1 cellular context compared by ENCODE assay signal in the genomic region with DNA sequence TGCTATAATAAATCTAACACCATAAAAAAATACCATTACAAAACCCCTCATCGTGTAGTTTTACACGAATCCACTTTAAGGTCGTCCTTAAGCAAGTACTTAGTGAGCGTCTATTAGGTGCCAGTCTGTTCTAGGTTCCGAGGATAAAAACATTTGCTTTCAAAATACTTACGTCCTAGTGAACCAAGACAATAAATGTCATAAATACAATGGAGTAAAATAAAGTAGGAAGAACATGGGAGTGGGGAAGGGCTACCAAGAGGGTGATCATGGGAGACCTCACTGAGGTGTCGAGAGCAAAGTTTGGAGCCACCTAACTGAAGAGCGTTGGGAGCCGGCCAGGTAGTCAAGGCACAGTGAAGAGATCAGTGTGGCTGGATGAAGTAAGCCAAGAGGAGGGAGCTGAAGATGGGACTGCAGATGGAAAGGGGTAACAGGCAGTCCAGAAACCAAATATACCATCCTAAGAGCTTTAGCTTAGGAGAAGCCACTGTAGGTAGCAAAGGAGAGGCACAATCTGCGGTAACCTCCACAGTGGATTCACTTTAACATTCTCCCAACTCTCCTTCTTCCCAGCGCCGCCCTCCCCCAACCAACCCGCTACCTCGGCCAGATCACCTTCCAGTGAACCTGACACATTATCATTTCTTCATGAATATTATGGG.
A peak's percentile ranks its signal among the peaks of the same experiment; 100 is the strongest.
TF ChIP-seq lines count a peak whose summit lies in the region.

No MANE protein-coding gene starts in this region.

TF ChIP-seq in HepG2, 621 proteins besides CTCF, POLR2A, EP300 and RAD21:
- TF ChIP-seq ZNF343 (CRISPR knock-in tag; IDR thresholded peaks at IDR 0.05) (0 out of 2 replicates have a peak, but pooled peaks have one; percentile 26), ESRRA (CRISPR knock-in tag; IDR thresholded peaks at IDR 0.05; ENCODE audit: low read depth) (0 out of 2 replicates have a peak, but pooled peaks have one; percentile 11), ZNF775 (CRISPR knock-in tag; IDR thresholded peaks at IDR 0.05; ENCODE audit: borderline replicate concordance) (peak; percentile 17; the same call in 1 of the 2 replicates), TCF12 (IDR thresholded peaks at IDR 0.05) (no peak), TCF12 (CRISPR knock-in tag; IDR thresholded peaks at IDR 0.05) (0 out of 2 replicates have a peak, but pooled peaks have one; percentile 33), KDM2A (CRISPR knock-in tag; IDR thresholded peaks at IDR 0.05; ENCODE audit: borderline replicate concordance, low read depth) (no peak), ZNF207 (IDR thresholded peaks at IDR 0.05; ENCODE audit: borderline replicate concordance) (no peak), ZNF333 (CRISPR knock-in tag; IDR thresholded peaks at IDR 0.05; ENCODE audit: borderline replicate concordance) (peak; percentile 85; the same call in 1 of the 2 replicates), ZNF776 (CRISPR knock-in tag; IDR thresholded peaks at IDR 0.05) (0 out of 2 replicates have a peak, but pooled peaks have one; percentile 48), ZNF235 (CRISPR knock-in tag; IDR thresholded peaks at IDR 0.05; ENCODE audit: borderline replicate concordance) (peak; percentile 91; the same call in 1 of the 2 replicates), AHR (CRISPR knock-in tag; IDR thresholded peaks at IDR 0.05) (no peak)
- TF ChIP-seq, protein P1, sequence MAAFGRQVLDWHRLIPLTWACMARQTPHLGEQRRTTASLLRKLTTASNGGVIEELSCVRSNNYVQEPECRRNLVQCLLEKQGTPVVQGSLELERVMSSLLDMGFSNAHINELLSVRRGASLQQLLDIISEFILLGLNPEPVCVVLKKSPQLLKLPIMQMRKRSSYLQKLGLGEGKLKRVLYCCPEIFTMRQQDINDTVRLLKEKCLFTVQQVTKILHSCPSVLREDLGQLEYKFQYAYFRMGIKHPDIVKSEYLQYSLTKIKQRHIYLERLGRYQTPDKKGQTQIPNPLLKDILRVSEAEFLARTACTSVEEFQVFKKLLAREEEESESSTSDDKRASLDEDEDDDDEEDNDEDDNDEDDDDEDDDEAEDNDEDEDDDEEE (CRISPR knock-in tag; IDR thresholded peaks at IDR 0.05), result peak; percentile 21; the same call in 1 of the 2 replicates
- TF ChIP-seq, protein P2, sequence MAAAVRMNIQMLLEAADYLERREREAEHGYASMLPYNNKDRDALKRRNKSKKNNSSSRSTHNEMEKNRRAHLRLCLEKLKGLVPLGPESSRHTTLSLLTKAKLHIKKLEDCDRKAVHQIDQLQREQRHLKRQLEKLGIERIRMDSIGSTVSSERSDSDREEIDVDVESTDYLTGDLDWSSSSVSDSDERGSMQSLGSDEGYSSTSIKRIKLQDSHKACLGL (CRISPR knock-in tag; IDR thresholded peaks at IDR 0.05), result 0 out of 2 replicates have a peak, but pooled peaks have one; percentile 12
